In the genomic region with DNA sequence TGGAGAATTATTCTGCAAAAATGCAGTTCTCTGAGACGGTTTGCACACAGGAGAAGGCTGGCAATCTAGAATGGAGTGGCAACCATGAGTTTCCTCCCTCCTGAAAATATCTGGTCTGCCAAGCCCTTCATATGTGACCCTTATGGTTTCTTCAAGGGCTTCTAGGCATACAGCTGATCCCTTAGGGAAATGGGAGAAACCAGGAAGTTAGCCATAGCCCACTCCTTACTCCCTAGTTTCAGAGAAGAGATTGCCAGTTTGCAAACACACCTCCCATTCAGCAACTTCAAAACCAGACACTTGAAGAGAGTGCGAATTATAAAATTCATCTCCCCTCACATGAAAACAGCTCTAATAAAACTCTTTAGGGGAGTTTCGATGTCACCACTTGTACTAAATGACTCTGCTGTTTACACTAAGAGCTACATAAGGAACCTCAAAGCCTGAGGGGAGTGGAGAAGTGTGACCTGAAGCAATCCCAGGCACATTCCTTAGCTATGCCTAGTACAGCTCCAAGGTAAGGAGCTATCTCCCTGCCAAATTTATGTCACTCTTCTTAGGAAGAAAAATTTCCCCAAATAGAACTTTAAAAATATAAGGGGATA, we compare ENCODE assay signal across 12 cellular contexts. TPM values are rescaled to one million over a fixed set of nuclear protein-coding genes. Genes with fewer than 3 reads are reported as not detected.
DNase-seq lines count a peak whose midpoint lies in the region; ATAC-seq, FAIRE-seq and TF ChIP-seq lines count a peak whose summit lies in the region.
"Had no signal": no experiment of that assay in that cellular context is flagged by ENCODE, and none has a peak within 500 bp of the region (broad histone marks: within the 10 kb centered on the region; RNA-seq: fewer than 3 reads in every experiment).

No MANE protein-coding gene starts in this region.

- H3K27me3 Mint-ChIP-seq in natural killer cell (ENCODE audit: low read depth in 2 of 2) = peaks cover 6 to 23% of the 10 kb centered on the region in 2 donors

- WGBS in esophagus squamous epithelium, 2 donors = 42% methylated on average over 3 of the region's 3 CpGs

- peak; percentile 53 for FAIRE-seq in RCC 7860 (lab: Jason Lieb, UNC)

- DNase-seq in ELF-1 (ENCODE audit: low read depth, low spot score) (peak; percentile 83), RCC 7860 (ENCODE audit: low spot score) (peak; percentile 59), esophagus squamous epithelium (lab: John Stamatoyannopoulos, UW) (no peak), omental fat pad (ENCODE audit: low spot score) (no peak), natural killer cell (no peak), DMS153 treated with DMSO at 0.1 percent for 48 hours (lab: John Stamatoyannopoulos, UW; ENCODE audit: unreplicated experiment) (no peak)
- no peak for DNase-seq in stimulated activated CD4-positive, alpha-beta T cell treated with anti-CD3 and anti-CD28 coated beads, Interleukin-4, amount 100 ng/mL, for 4 hours
- DNase-seq: CD4-positive, alpha-beta memory T cell; cerebellar nuclear complex; immature natural killer cell; substantia nigra had no signal

- TF ChIP-seq CTCF in esophagus squamous epithelium (IDR thresholded peaks at IDR 0.05) (no peak), omental fat pad (IDR thresholded peaks at IDR 0.05) (no peak), natural killer cell (IDR thresholded peaks at IDR 0.05) (no peak)

- H3K4me3 ChIP-seq in esophagus squamous epithelium = no peak overlapping the region

- H3K27me3 ChIP-seq in esophagus squamous epithelium = no peaks in the 10 kb centered on the region

- no peaks in the 10 kb centered on the region for H3K9me3 Mint-ChIP-seq in natural killer cell
- H3K9me3 Mint-ChIP-seq: CD4-positive, alpha-beta memory T cell; immature natural killer cell had no signal

- no peaks in the 10 kb centered on the region for H3K4me1 Mint-ChIP-seq in natural killer cell
- H3K4me1 Mint-ChIP-seq: CD4-positive, alpha-beta memory T cell; immature natural killer cell had no signal

- ATAC-seq in omental fat pad (ENCODE audit: low FRiP score) (peak; percentile 75), natural killer cell (no peak), GM18498 (IDR thresholded peaks at IDR 0.05; ENCODE audit: unreplicated experiment) (no peak)

- H3K36me3 Mint-ChIP-seq in natural killer cell = no peaks in the 10 kb centered on the region
- H3K36me3 Mint-ChIP-seq: CD4-positive, alpha-beta memory T cell; immature natural killer cell had no signal

- no peaks in the 10 kb centered on the region for H3K36me3 ChIP-seq in esophagus squamous epithelium

- no peak overlapping the region for H3K27ac Mint-ChIP-seq in natural killer cell
- H3K27ac Mint-ChIP-seq: CD4-positive, alpha-beta memory T cell; immature natural killer cell had no signal

- peak overlapping the region; percentile 64 to 77 (median 73) for H3K27ac ChIP-seq in esophagus squamous epithelium

- H3K4me1 ChIP-seq in esophagus squamous epithelium = peaks cover 3 to 78% (median 40%) of the 10 kb centered on the region in 3 donors

- intact Hi-C loops in esophagus squamous epithelium (cut with DNase I) = no loop called here
- intact Hi-C loops in natural killer cell (cut with micrococcal nuclease) = no loop called here

- H3K9me3 ChIP-seq in esophagus squamous epithelium = no peaks in the 10 kb centered on the region

- no peak for TF ChIP-seq POLR2A in esophagus squamous epithelium (IDR thresholded peaks at IDR 0.05)

- H3K4me3 Mint-ChIP-seq in natural killer cell = no peak overlapping the region
- H3K4me3 Mint-ChIP-seq: CD4-positive, alpha-beta memory T cell; immature natural killer cell had no signal

RNA-seq across cellular contexts. Expression of gene LGR4, which starts 8.3 kb away (rescaled TPM):
- 10 to 100 TPM; 22.3 to 45.6 (median 35.1) TPM for total RNA-seq in esophagus squamous epithelium
- 10 to 100 TPM; 18.1 to 31.5 (median 26.1) TPM for total RNA-seq in omental fat pad
- under 1 TPM; 0.08 to 0.70 (median 0.35) TPM for total RNA-seq in natural killer cell

RNA-seq across cellular contexts. Expression of gene LIN7C, which starts 42.3 kb away (rescaled TPM):
- 10 to 100 TPM; 30.4 to 50.3 (median 47.3) TPM for total RNA-seq in esophagus squamous epithelium
- total RNA-seq in omental fat pad = 10 to 100 TPM; 26.5 to 37.7 (median 30.3) TPM
- total RNA-seq in natural killer cell = 10 to 100 TPM; 16.4 to 25.3 (median 22.5) TPM

Comparison
In these comparisons a context has a peak if more than half of its experiments do, and no peak if none do; other contexts are left out.
1. DNase-seq: peak in ELF-1 (single experiment) and RCC 7860 (single experiment); none in esophagus squamous epithelium (single experiment), omental fat pad (single experiment), natural killer cell (single experiment), stimulated activated CD4-positive, alpha-beta T cell treated with anti-CD3 and anti-CD28 coated beads, Interleukin-4, amount 100 ng/mL, for 4 hours (0 of 2) and DMS153 treated with DMSO at 0.1 percent for 48 hours (single experiment).
2. RNA of gene LGR4, which starts 8.3 kb away (total RNA-seq): 22.3 to 45.6 TPM in esophagus squamous epithelium and 18.1 to 31.5 TPM in omental fat pad; 0.08 to 0.70 TPM in natural killer cell; every median in the first group is over 10 times any median in the second.